35 cellular contexts compared by ENCODE assay signal in the genomic region with DNA sequence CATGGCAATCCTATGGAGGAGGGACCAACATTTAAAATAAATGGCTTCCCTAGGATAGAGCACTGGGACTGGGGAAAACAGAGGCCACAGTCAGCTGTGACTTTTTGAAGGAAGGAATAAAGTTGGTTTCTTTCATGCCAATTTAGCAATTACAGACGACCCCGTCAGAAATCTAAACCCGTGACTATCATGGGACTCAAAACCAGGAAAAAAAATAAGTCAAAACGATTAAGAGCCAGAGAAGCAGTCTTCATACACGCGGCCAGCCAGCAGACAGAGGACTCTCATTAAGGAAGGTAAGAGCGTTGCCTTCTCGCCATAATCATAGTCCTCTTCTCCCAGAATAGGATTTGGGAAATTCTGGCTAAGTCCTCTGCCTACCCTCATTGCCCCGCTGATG. TPM values are rescaled to one million over a fixed set of nuclear protein-coding genes. Genes with fewer than 3 reads are reported as not detected.
"Had no signal": no experiment of that assay in that cellular context is flagged by ENCODE, and none has a peak within 500 bp of the region (broad histone marks: within the 10 kb centered on the region; RNA-seq: fewer than 3 reads in every experiment).

A gene with protein sequence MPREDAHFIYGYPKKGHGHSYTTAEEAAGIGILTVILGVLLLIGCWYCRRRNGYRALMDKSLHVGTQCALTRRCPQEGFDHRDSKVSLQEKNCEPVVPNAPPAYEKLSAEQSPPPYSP (plus strand): TSS at position 249 of the 400 bp plus-strand sequence. CDS start 1,586 bp downstream, outside the sequence.

- ATAC-seq: activated CD4-positive, alpha-beta T cell treated with anti-CD3 and anti-CD28 coated beads for 36 hours; activated CD8-positive, alpha-beta memory T cell treated with anti-CD3 and anti-CD28 coated beads, Interleukin-2, amount 10 ng/mL, durations not matched to agents 7 days and 5 days; activated CD8-positive, alpha-beta T cell treated with anti-CD3 and anti-CD28 coated beads, Interleukin-2, amount 10 ng/mL, durations not matched to agents 7 days and 5 days; activated naive CD8-positive, alpha-beta T cell treated with anti-CD3 and anti-CD28 coated beads, Interleukin-2, amount 50 U/mL, for 24 hours; body of pancreas; esophagus mucosa; foreskin keratinocyte; gastroesophageal sphincter; heart right ventricle had no signal

- H3K4me3 ChIP-seq: adrenal gland, body of pancreas, gastroesophageal sphincter, heart right ventricle, hepatocyte had no signal

- H3K36me3 ChIP-seq: adrenal gland, heart right ventricle had no signal

- H3K4me1 ChIP-seq: adrenal gland, body of pancreas, foreskin keratinocyte, gastroesophageal sphincter, heart right ventricle had no signal

- H3K9me3 ChIP-seq: adrenal gland, body of pancreas, gastroesophageal sphincter, heart right ventricle had no signal

- H3K27me3 ChIP-seq: adrenal gland, body of pancreas, foreskin keratinocyte, gastroesophageal sphincter, heart right ventricle, hepatocyte had no signal

- H3K27ac ChIP-seq: adrenal gland, body of pancreas, foreskin keratinocyte, gastroesophageal sphincter, heart right ventricle, hepatocyte had no signal

- DNase-seq: activated CD4-positive, alpha-beta memory T cell treated with anti-CD3 and anti-CD28 coated beads for 36 hours; activated CD4-positive, alpha-beta T cell treated with anti-CD3 and anti-CD28 coated beads for 36 hours; activated CD4-positive, alpha-beta T cell treated with anti-CD3 and anti-CD28 coated beads, Interleukin-2, amount 10 ng/mL, durations not matched to agents 24 days and 14 days; activated CD4-positive, CD25-positive, alpha-beta regulatory T cell; activated CD4-positive, CD25-positive, alpha-beta regulatory T cell treated with anti-CD3 and anti-CD28 coated beads, Interleukin-2, amount 50 U/mL, for 72 hours; activated CD8-positive, alpha-beta memory T cell treated with anti-CD3 and anti-CD28 coated beads, Interleukin-2, amount 10 ng/mL, durations not matched to agents 7 days and 5 days; activated CD8-positive, alpha-beta memory T cell treated with anti-CD3 and anti-CD28 coated beads, Interleukin-2, amount 50 U/mL, for 4 hours; activated CD8-positive, alpha-beta T cell treated with anti-CD3 and anti-CD28 coated beads, Interleukin-2, amount 10 ng/mL, durations not matched to agents 7 days and 5 days; activated effector memory CD4-positive, alpha-beta T cell treated with anti-CD3 and anti-CD28 coated beads, Interleukin-2, amount 50 U/mL, for 16 hours; activated naive CD4-positive, alpha-beta T cell treated with anti-CD3 and anti-CD28 coated beads for 36 hours; activated naive CD8-positive, alpha-beta T cell treated with anti-CD3 and anti-CD28 coated beads for 36 hours; activated naive CD8-positive, alpha-beta T cell treated with anti-CD3 and anti-CD28 coated beads, Interleukin-2, amount 50 U/mL, for 24 hours; activated T-cell treated with anti-CD3 and anti-CD28 coated beads, Interleukin-2, amount 50 U/mL, for 1 hour; activated T-cell treated with anti-CD3 and anti-CD28 coated beads, Interleukin-2, amount 50 U/mL, for 48 hours; adrenal gland; amygdala; aorta; body of pancreas; caudate nucleus; cortex of kidney; effector CD8-positive, alpha-beta T cell; foreskin keratinocyte; heart right ventricle; T-helper 2 cell had no signal

RNA-seq across cellular contexts. Expression of the gene that starts here (rescaled TPM):
- total RNA-seq: activated CD4-positive, alpha-beta memory T cell treated with anti-CD3 and anti-CD28 coated beads for 36 hours; activated CD4-positive, alpha-beta T cell treated with anti-CD3 and anti-CD28 coated beads for 36 hours; activated CD4-positive, alpha-beta T cell treated with anti-CD3 and anti-CD28 coated beads, Interleukin-2, amount 10 ng/mL, durations not matched to agents 24 days and 14 days; activated CD8-positive, alpha-beta memory T cell treated with anti-CD3 and anti-CD28 coated beads for 36 hours; activated CD8-positive, alpha-beta memory T cell treated with anti-CD3 and anti-CD28 coated beads, Interleukin-2, amount 10 ng/mL, durations not matched to agents 7 days and 5 days; activated CD8-positive, alpha-beta T cell treated with anti-CD3 and anti-CD28 coated beads, Interleukin-2, amount 10 ng/mL, durations not matched to agents 7 days and 5 days; activated naive CD4-positive, alpha-beta T cell treated with anti-CD3 and anti-CD28 coated beads for 36 hours; activated naive CD8-positive, alpha-beta T cell treated with anti-CD3 and anti-CD28 coated beads for 36 hours; activated T-helper 1 cell treated with anti-CD3 and anti-CD28 coated beads, Interleukin-12 subunit alpha, Interleukin-12 subunit beta, Interleukin-2, Interleukin-4 antibody, amounts not matched to agents 30 ng/mL and 10 ng/mL and 1 ng/mL, durations not matched to agents 14 hours and 24 hours and 36 hours; activated T-helper 2 cell treated with anti-CD3 and anti-CD28 coated beads, Interferon-gamma antibody, Interleukin-2, Interleukin-4, amounts not matched to agents 10 μg/mL and 5 μg/mL and 100 μg/mL, durations not matched to agents 14 hours and 24 hours and 36 hours; adrenal gland; aorta; body of pancreas; chondrocyte; dermis microvascular lymphatic vessel endothelial cell; endothelial cell of umbilical vein; epithelial cell of proximal tubule; esophagus mucosa; foreskin keratinocyte; gastroesophageal sphincter; glomerular endothelial cell; heart right ventricle; hepatocyte had no signal
- polyA plus RNA-seq: adrenal gland, endothelial cell of umbilical vein, foreskin keratinocyte, heart right ventricle, hepatocyte had no signal
